Comparison of ENCODE assay signal across 10 cellular contexts in genomic region chr14:91155626-91156089, GRCh38. TPM values are rescaled to one million over a fixed set of nuclear protein-coding genes. Genes with fewer than 3 reads are reported as not detected.
A peak's percentile ranks its signal among the peaks of the same experiment; 100 is the strongest.
DNase-seq lines count a peak whose midpoint lies in the region; ATAC-seq and TF ChIP-seq lines count a peak whose summit lies in the region.
"Had no signal": no experiment of that assay in that cellular context is flagged by ENCODE, and none has a peak within 500 bp of the region (broad histone marks: within the 10 kb centered on the region; RNA-seq: fewer than 3 reads in every experiment).

No MANE protein-coding gene starts in this region.

- H3K36me3 ChIP-seq in muscle layer of colon (ENCODE audit: insufficient read depth, low read length), result peaks cover 26% of the 10 kb centered on the region
- H3K36me3 ChIP-seq in left lung, result peaks cover 0 to 40% of the 10 kb centered on the region in 2 donors

- DNase-seq in AG04450 (ENCODE audit: low read depth, low spot score) (no peak), NCI-H524 treated with DMSO at 0.1 percent for 48 hours (lab: John Stamatoyannopoulos, UW) (no peak), dorsolateral prefrontal cortex (no peak), left lung (no peak)
- DNase-seq: KG1; stimulated activated CD4-positive, alpha-beta T cell treated with anti-CD3 and anti-CD28 coated beads, Interleukin-1b, Interleukin-23, amount 100 ng/mL, for 48 hours had no signal

- no peak overlapping the region for H3K27ac ChIP-seq in AG04450 (ENCODE audit: low read depth, low read length)
- peak overlapping the region; percentile 67 for H3K27ac ChIP-seq in VCaP
- peak overlapping the region; percentile 87 for H3K27ac ChIP-seq in muscle layer of colon (ENCODE audit: low read depth, low read length)
- no peak overlapping the region for H3K27ac ChIP-seq in dorsolateral prefrontal cortex
- no peak overlapping the region for H3K27ac ChIP-seq in left lung

- H3K4me1 ChIP-seq in muscle layer of colon (ENCODE audit: insufficient read depth, low read length) (peaks cover 34% of the 10 kb centered on the region), left lung (peaks cover 3 to 9% of the 10 kb centered on the region in 2 donors)

- no peaks in the 10 kb centered on the region for H3K9me3 ChIP-seq in AG04450 (ENCODE audit: control insufficient read depth, insufficient read depth, low read length)
- no peaks in the 10 kb centered on the region for H3K9me3 ChIP-seq in muscle layer of colon (ENCODE audit: low read length)
- H3K9me3 ChIP-seq in left lung, result no peaks in the 10 kb centered on the region

- POLR2A ChIA-PET in AG04450 (lab: Yijun Ruan, JAX), result no interaction called here

- H3K27me3 ChIP-seq in AG04450 (ENCODE audit: control insufficient read depth, insufficient read depth, low read length) (no peaks in the 10 kb centered on the region), muscle layer of colon (ENCODE audit: control insufficient read depth in 1 of 2, insufficient read depth in 2 of 2, low read length in 2 of 2) (no peaks in the 10 kb centered on the region), dorsolateral prefrontal cortex (no peaks in the 10 kb centered on the region), left lung (no peaks in the 10 kb centered on the region)

- intact Hi-C loops in dorsolateral prefrontal cortex (cut with DNase I), result no loop called here
- intact Hi-C loops in left lung (cut with DNase I), result no loop called here

- TF ChIP-seq CTCF in AG04450 (IDR thresholded peaks at IDR 0.05; ENCODE audit: low read depth, low read length), result 0 out of 2 replicates have a peak, but pooled peaks have one; percentile 6
- TF ChIP-seq CTCF in GM12874 (IDR thresholded peaks at IDR 0.05; ENCODE audit: insufficient read depth, low read depth, low read length), result 0 out of 2 replicates have a peak, but pooled peaks have one; percentile 14
- TF ChIP-seq CTCF in VCaP (conservative IDR thresholded peaks at IDR 0.05), result no peak; the same call in 1 of the 2 replicates
- TF ChIP-seq CTCF in dorsolateral prefrontal cortex (IDR thresholded peaks at IDR 0.05 in 54 of 56, conservative IDR thresholded peaks at IDR 0.05 in 2 of 56; ENCODE audit: low read depth in 1 of 56, partially characterized antibody in 56 of 56), result no peak
- no peak for TF ChIP-seq CTCF in left lung (IDR thresholded peaks at IDR 0.05)

- H3K9ac ChIP-seq in muscle layer of colon (ENCODE audit: low read length), result no peak overlapping the region

- H3K4me3 ChIP-seq in AG04450 (ENCODE audit: low read depth, low read length), result no peak overlapping the region
- no peak overlapping the region for H3K4me3 ChIP-seq in muscle layer of colon (ENCODE audit: low read depth in 1 of 2, low read length in 2 of 2)
- no peak overlapping the region for H3K4me3 ChIP-seq in dorsolateral prefrontal cortex
- H3K4me3 ChIP-seq in left lung, result no peak overlapping the region

- CTCF ChIA-PET in AG04450 (lab: Charles Lee), result interaction anchor here (1.0 to 6.9 kb wide), 2 partner anchors 18 to 19 kb away, joined by 3 to 40 read pairs; no protein-coding TSS in a partner anchor

- ATAC-seq in HG03354 (IDR thresholded peaks at IDR 0.05; ENCODE audit: poor library complexity, severe bottlenecking, unreplicated experiment), result no peak
- no peak for ATAC-seq in left lung

RNA-seq across cellular contexts. Expression of gene DGLUCY, which starts 41.8 kb away (rescaled TPM):
- 22.1 and 24.1 TPM in 2 replicates for polyA plus RNA-seq in AG04450 (2011; rRNA removed)
- 36.1 and 36.5 TPM in 2 replicates for polyA minus RNA-seq in AG04450 (2011; rRNA and poly(A)+ RNA removed)
- total RNA-seq in dorsolateral prefrontal cortex (100 to 1,000 TPM in 58 of 120 experiments, 10 to 100 TPM in 62; 70.3 to 143 (median 98.7) TPM), left lung (10 to 100 TPM; 74.9 to 77.0 TPM)

Comparison
In these comparisons a context has a peak if more than half of its experiments do, and no peak if none do; other contexts are left out.
1. H3K27ac ChIP-seq: peak in VCaP (single experiment) and muscle layer of colon (single experiment); none in AG04450 (single experiment), dorsolateral prefrontal cortex (0 of 59) and left lung (0 of 2).
2. CTCF ChIP-seq: peak in AG04450 (single experiment) and GM12874 (single experiment); none in VCaP (single experiment), dorsolateral prefrontal cortex (0 of 56) and left lung (0 of 2).